In the genomic region with DNA sequence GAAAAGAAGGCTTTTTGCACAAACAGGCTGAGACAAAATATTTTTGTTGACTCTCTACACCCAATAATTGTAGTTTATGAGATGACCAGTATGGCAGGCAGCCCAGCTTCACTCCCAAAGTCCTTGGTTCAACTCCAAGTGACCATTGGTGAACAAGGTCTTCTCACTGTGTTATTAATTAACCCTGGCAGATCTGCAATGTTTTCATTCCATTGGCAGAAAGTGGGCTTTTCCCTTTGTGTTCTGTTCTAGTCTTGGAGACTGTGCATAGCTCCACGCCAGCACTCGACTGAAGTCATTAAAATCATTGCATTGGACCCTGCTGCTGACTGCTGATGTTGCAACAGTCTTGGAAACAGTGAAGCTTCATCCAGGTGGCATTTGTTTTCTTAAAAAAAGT, we compare ENCODE assay signal across 21 cellular contexts.
A peak's percentile ranks its signal among the peaks of the same experiment; 100 is the strongest.
DNase-seq lines count a peak whose midpoint lies in the region; ATAC-seq, FAIRE-seq and TF ChIP-seq lines count a peak whose summit lies in the region.
"Had no signal": no experiment of that assay in that cellular context is flagged by ENCODE, and none has a peak within 500 bp of the region (broad histone marks: within the 10 kb centered on the region; RNA-seq: fewer than 3 reads in every experiment).

No MANE protein-coding gene starts in this region.

- H3K36me3 ChIP-seq in kidney (ENCODE audit: control insufficient read depth in 1 of 2, insufficient read depth in 2 of 2, low read length in 2 of 2) (no peaks in the 10 kb centered on the region), gastrocnemius medialis (no peaks in the 10 kb centered on the region)
- H3K36me3 ChIP-seq: adrenal gland, HAP-1, left lung had no signal

- no peaks in the 10 kb centered on the region for H3K27me3 ChIP-seq in gastrocnemius medialis
- H3K27me3 ChIP-seq: adrenal gland, left lung had no signal

- H3K4me3 Mint-ChIP-seq in stimulated activated naive CD8-positive, alpha-beta T cell treated with anti-CD3 and anti-CD28 coated beads, Interleukin-15, amount 100 ng/mL, for 72 hours: no peak overlapping the region
- H3K4me3 Mint-ChIP-seq: CD8-positive, alpha-beta memory T cell; WTC11 had no signal

- H3K4me1 ChIP-seq in kidney (ENCODE audit: control insufficient read depth in 1 of 2, insufficient read depth in 1 of 2, low read depth in 1 of 2, low read length in 2 of 2): no peaks in the 10 kb centered on the region
- no peaks in the 10 kb centered on the region for H3K4me1 ChIP-seq in gastrocnemius medialis
- H3K4me1 ChIP-seq: adrenal gland, HAP-1, left lung had no signal

- H3K9me3 ChIP-seq in kidney (ENCODE audit: control insufficient read depth in 1 of 2, low read length in 2 of 2) (no peaks in the 10 kb centered on the region), gastrocnemius medialis (no peaks in the 10 kb centered on the region)
- H3K9me3 ChIP-seq: adrenal gland, HAP-1, left lung had no signal

- TF ChIP-seq POLR2A in gastrocnemius medialis (IDR thresholded peaks at IDR 0.05): no peak

- no peak overlapping the region for H3K4me3 ChIP-seq in kidney (ENCODE audit: low read length in 2 of 2)
- no peak overlapping the region for H3K4me3 ChIP-seq in gastrocnemius medialis
- H3K4me3 ChIP-seq: adrenal gland, HAP-1, left lung had no signal

- no peak overlapping the region for H3K27ac ChIP-seq in kidney (ENCODE audit: low read depth in 2 of 2, low read length in 2 of 2)
- H3K27ac ChIP-seq in gastrocnemius medialis: no peak overlapping the region
- H3K27ac ChIP-seq: adrenal gland, left lung had no signal

- no peaks in the 10 kb centered on the region for H3K9me3 Mint-ChIP-seq in stimulated activated naive CD8-positive, alpha-beta T cell treated with anti-CD3 and anti-CD28 coated beads, Interleukin-15, amount 100 ng/mL, for 72 hours
- H3K9me3 Mint-ChIP-seq: WTC11 had no signal

- ATAC-seq in gastrocnemius medialis: peak; percentile 53 to 77
- ATAC-seq in stimulated activated naive CD8-positive, alpha-beta T cell treated with anti-CD3 and anti-CD28 coated beads, Interleukin-15, amount 100 ng/mL, for 72 hours: no peak
- no peak for ATAC-seq in HG03025 (IDR thresholded peaks at IDR 0.05; ENCODE audit: low FRiP score, unreplicated experiment)
- ATAC-seq: left lung, WTC11 had no signal

- TF ChIP-seq CTCF in kidney (IDR thresholded peaks at IDR 0.05; ENCODE audit: borderline replicate concordance, extremely low read depth, insufficient read depth) (no peak), gastrocnemius medialis (IDR thresholded peaks at IDR 0.05 in 4 of 5, conservative IDR thresholded peaks at IDR 0.05 in 1 of 5) (no peak)

- in situ Hi-C loops in G401 (cut with HindIII; ENCODE audit: low sequenced_read_pairs): no loop called here
- in situ Hi-C loops in gastrocnemius medialis (cut with MboI; ENCODE audit: low sequenced_read_pairs in 4 of 4): loop anchor here in 1 of 4 donors (25.0 kb wide), 1 partner anchor 295 kb away; no protein-coding TSS in a partner anchor

- DNase-seq in G401 (ENCODE audit: low spot score): peak; percentile 8
- peak; percentile 48 for DNase-seq in kidney
- peak; percentile 33 to 37 for DNase-seq in gastrocnemius medialis
- DNase-seq in stimulated activated naive CD8-positive, alpha-beta T cell treated with anti-CD3 and anti-CD28 coated beads, Interleukin-15, amount 100 ng/mL, for 72 hours: no peak
- DNase-seq in DMS53 (lab: John Stamatoyannopoulos, UW): no peak
- DNase-seq: activated CD4-positive, alpha-beta T cell treated with anti-CD3 and anti-CD28 coated beads, Interleukin-2, amount 50 U/mL, for 48 hours; activated gamma-delta T cell treated with Interleukin-2 at 50 U/mL for 16 hours; CD8-positive, alpha-beta memory T cell; dermis blood vessel endothelial cell; DMS79; KBM-7; left lung; MV-4-11; NCI-H2081; NCI-H446 treated with DMSO at 0.1 percent for 48 hours had no signal

- intact Hi-C loops in kidney (cut with DNase I) (no loop called here), gastrocnemius medialis (cut with DNase I; ENCODE audit: low total_unique reads) (no loop called here)

- FAIRE-seq in endometrium (lab: Jason Lieb, UNC) (peak; percentile 99), kidney (lab: Jason Lieb, UNC) (no peak)
- FAIRE-seq: bronchial epithelial cell had no signal

- no peaks in the 10 kb centered on the region for H3K27me3 Mint-ChIP-seq in stimulated activated naive CD8-positive, alpha-beta T cell treated with anti-CD3 and anti-CD28 coated beads, Interleukin-15, amount 100 ng/mL, for 72 hours

- H3K9ac ChIP-seq in kidney (ENCODE audit: low read length in 2 of 2): no peak overlapping the region

- no peaks in the 10 kb centered on the region for H3K4me1 Mint-ChIP-seq in stimulated activated naive CD8-positive, alpha-beta T cell treated with anti-CD3 and anti-CD28 coated beads, Interleukin-15, amount 100 ng/mL, for 72 hours
- H3K4me1 Mint-ChIP-seq: CD8-positive, alpha-beta memory T cell; WTC11 had no signal

- H3K27ac Mint-ChIP-seq in stimulated activated naive CD8-positive, alpha-beta T cell treated with anti-CD3 and anti-CD28 coated beads, Interleukin-15, amount 100 ng/mL, for 72 hours: no peak overlapping the region
- H3K27ac Mint-ChIP-seq: CD8-positive, alpha-beta memory T cell; WTC11 had no signal

Comparison
In these comparisons a context has a peak if more than half of its experiments do, and no peak if none do; other contexts are left out.
1. DNase-seq: peak in G401 (single experiment), kidney (single experiment) and gastrocnemius medialis (2 of 2); none in stimulated activated naive CD8-positive, alpha-beta T cell treated with anti-CD3 and anti-CD28 coated beads, Interleukin-15, amount 100 ng/mL, for 72 hours (0 of 2) and DMS53 (single experiment).
2. ATAC-seq: peak in gastrocnemius medialis (2 of 2); none in stimulated activated naive CD8-positive, alpha-beta T cell treated with anti-CD3 and anti-CD28 coated beads, Interleukin-15, amount 100 ng/mL, for 72 hours (single experiment) and HG03025 (single experiment).